Comparison of ENCODE assay signal across 9 cellular contexts in the genomic region with DNA sequence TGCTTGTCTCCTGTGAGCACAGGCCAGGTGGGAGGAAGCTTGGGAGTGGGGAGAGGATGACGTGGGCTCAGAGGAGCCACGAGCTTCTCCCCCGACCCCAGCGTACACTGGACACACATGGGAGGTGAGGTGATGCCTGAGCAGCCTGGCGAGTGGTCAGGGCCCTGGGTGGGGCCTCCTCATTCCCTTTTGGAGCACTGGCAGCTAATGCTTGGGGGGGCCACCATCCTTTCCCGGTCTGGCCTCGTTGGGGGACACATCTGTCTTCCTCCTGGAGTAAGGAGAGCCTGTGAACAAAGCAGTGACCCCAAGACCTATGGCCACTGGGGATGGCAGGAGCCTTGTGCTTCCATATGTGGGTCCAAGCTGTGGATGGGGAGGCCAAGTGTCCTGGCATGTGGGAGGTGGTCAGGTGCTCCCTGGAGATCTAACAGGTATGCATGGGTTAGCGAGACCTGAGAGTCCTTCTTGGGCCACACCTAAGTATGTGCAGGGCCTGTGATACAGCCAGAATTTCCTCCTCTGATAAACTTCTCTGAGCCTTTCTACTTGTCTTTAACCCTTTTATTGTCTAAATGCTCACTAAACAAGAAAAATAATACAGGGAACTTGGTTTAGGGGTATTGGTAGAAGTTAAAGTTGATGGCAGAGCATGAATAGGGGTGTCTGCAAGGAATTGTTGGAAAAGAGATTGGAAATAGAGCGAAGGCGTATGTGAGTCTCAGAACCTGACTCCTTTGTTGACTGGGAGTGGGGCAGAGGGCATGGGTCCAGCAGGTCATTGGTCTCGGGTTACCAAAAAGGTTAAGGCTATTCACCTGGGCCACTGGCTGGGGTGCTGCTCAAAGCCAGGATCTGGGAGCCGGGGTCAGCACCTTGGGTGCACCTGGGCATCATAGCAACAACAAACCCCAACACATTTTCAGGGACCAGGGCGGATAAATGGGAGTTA. TPM values are rescaled to one million over a fixed set of nuclear protein-coding genes. Genes with fewer than 3 reads are reported as not detected.
DNase-seq lines count a peak whose midpoint lies in the region; ATAC-seq and TF ChIP-seq lines count a peak whose summit lies in the region.
"Had no signal": no experiment of that assay in that cellular context is flagged by ENCODE, and none has a peak within 500 bp of the region (broad histone marks: within the 10 kb centered on the region; RNA-seq: fewer than 3 reads in every experiment).

No MANE protein-coding gene starts in this region.

- H3K27me3 ChIP-seq in H7 (ENCODE audit: control insufficient read depth, insufficient read depth, low read length): no peaks in the 10 kb centered on the region

- H3K27me3 Mint-ChIP-seq in activated CD8-positive, alpha-beta T cell treated with anti-CD3 and anti-CD28 coated beads for 36 hours: no peaks in the 10 kb centered on the region
- peaks cover 9 to 41% (median 10%) of the 10 kb centered on the region in 3 donors for H3K27me3 Mint-ChIP-seq in immature natural killer cell (ENCODE audit: low read depth in 3 of 3)
- H3K27me3 Mint-ChIP-seq in stimulated activated naive B cell treated with anti-CD40 and anti-IgM and Interleukin-4, amounts not matched to agents 10 μg/mL and 1 μg/mL and 100 μg/mL, for 72 hours: no peaks in the 10 kb centered on the region

- no peak for ATAC-seq in activated CD8-positive, alpha-beta T cell treated with anti-CD3 and anti-CD28 coated beads for 36 hours
- ATAC-seq in stimulated activated naive B cell treated with anti-CD40 and anti-IgM and Interleukin-4, amounts not matched to agents 10 μg/mL and 1 μg/mL and 100 μg/mL, for 72 hours (replicated peaks): no peak

- in situ Hi-C loops in KBM-7 (cut with MboI; ENCODE audit: low pct_unique_long_range_greater_than_20kb, low sequenced_read_pairs): no loop called here

- H3K9me3 Mint-ChIP-seq in activated CD8-positive, alpha-beta T cell treated with anti-CD3 and anti-CD28 coated beads for 36 hours: no peaks in the 10 kb centered on the region
- no peaks in the 10 kb centered on the region for H3K9me3 Mint-ChIP-seq in immature natural killer cell
- H3K9me3 Mint-ChIP-seq in stimulated activated naive B cell treated with anti-CD40 and anti-IgM and Interleukin-4, amounts not matched to agents 10 μg/mL and 1 μg/mL and 100 μg/mL, for 72 hours: no peaks in the 10 kb centered on the region

- H3K4me3 Mint-ChIP-seq in activated CD8-positive, alpha-beta T cell treated with anti-CD3 and anti-CD28 coated beads for 36 hours: no peak overlapping the region
- H3K4me3 Mint-ChIP-seq in immature natural killer cell: peak overlapping the region; percentile 18 to 65 (median 48)
- H3K4me3 Mint-ChIP-seq in stimulated activated naive B cell treated with anti-CD40 and anti-IgM and Interleukin-4, amounts not matched to agents 10 μg/mL and 1 μg/mL and 100 μg/mL, for 72 hours: peak overlapping the region in 1 of 2 donors; percentile 26

- peaks cover 97% of the 10 kb centered on the region for H3K4me1 Mint-ChIP-seq in activated CD8-positive, alpha-beta T cell treated with anti-CD3 and anti-CD28 coated beads for 36 hours (ENCODE audit: low read depth)
- H3K4me1 Mint-ChIP-seq in immature natural killer cell: peaks cover 98 to 100% of the 10 kb centered on the region in 2 donors
- H3K4me1 Mint-ChIP-seq in stimulated activated naive B cell treated with anti-CD40 and anti-IgM and Interleukin-4, amounts not matched to agents 10 μg/mL and 1 μg/mL and 100 μg/mL, for 72 hours: peaks cover 69 to 88% of the 10 kb centered on the region in 2 donors

- no peak for TF ChIP-seq CTCF in activated CD8-positive, alpha-beta T cell treated with anti-CD3 and anti-CD28 coated beads for 36 hours (IDR thresholded peaks at IDR 0.05)

- no peak overlapping the region for H3K4me3 ChIP-seq in H7 (ENCODE audit: insufficient read depth, low read depth, low read length)

- H3K36me3 ChIP-seq in H7 (replicated peaks; ENCODE audit: control insufficient read depth, insufficient read depth, low read length): no peaks in the 10 kb centered on the region; the same call in 1 of the 2 replicates

- intact Hi-C loops in activated CD8-positive, alpha-beta T cell treated with anti-CD3 and anti-CD28 coated beads for 36 hours (cut with micrococcal nuclease): loop anchor here (10.0 kb wide), 1 partner anchor 49 kb away; no protein-coding TSS in a partner anchor

- POLR2A ChIA-PET in activated CD8-positive, alpha-beta T cell treated with anti-CD3 and anti-CD28 coated beads for 36 hours (lab: Charles Lee): interaction anchor here (0.8 to 2.4 kb wide), 5 partner anchors 10 to 26 kb away, joined by 3 to 13 read pairs (median 6); no protein-coding TSS in a partner anchor

- DNase-seq in H7 (peak; percentile 43), immature natural killer cell (no peak), KBM-7 (no peak), NCI-H2029 (lab: John Stamatoyannopoulos, UW) (no peak), SHP77 (lab: John Stamatoyannopoulos, UW) (no peak)
- no peak for DNase-seq in activated CD8-positive, alpha-beta T cell treated with anti-CD3 and anti-CD28 coated beads for 36 hours
- no peak for DNase-seq in stimulated activated naive B cell treated with anti-CD40 and anti-IgM and Interleukin-4, amounts not matched to agents 10 μg/mL and 1 μg/mL and 100 μg/mL, for 72 hours
- DNase-seq: activated effector memory CD4-positive, alpha-beta T cell treated with Interleukin-2 at 50 U/mL for 16 hours; NCI-H1694 had no signal

- H3K36me3 Mint-ChIP-seq in activated CD8-positive, alpha-beta T cell treated with anti-CD3 and anti-CD28 coated beads for 36 hours (ENCODE audit: low read depth): peaks cover 23% of the 10 kb centered on the region
- no peaks in the 10 kb centered on the region for H3K36me3 Mint-ChIP-seq in immature natural killer cell
- peaks cover 18 to 23% of the 10 kb centered on the region in 2 donors for H3K36me3 Mint-ChIP-seq in stimulated activated naive B cell treated with anti-CD40 and anti-IgM and Interleukin-4, amounts not matched to agents 10 μg/mL and 1 μg/mL and 100 μg/mL, for 72 hours

- CTCF ChIA-PET in activated CD8-positive, alpha-beta T cell treated with anti-CD3 and anti-CD28 coated beads for 36 hours (lab: Charles Lee): interaction anchor here (1.2 to 1.5 kb wide), 2 partner anchors 99 to 154 kb away, joined by 3 to 5 read pairs; no protein-coding TSS in a partner anchor

- H3K27ac Mint-ChIP-seq in activated CD8-positive, alpha-beta T cell treated with anti-CD3 and anti-CD28 coated beads for 36 hours: peak overlapping the region; percentile 84
- peak overlapping the region; percentile 62 to 92 (median 71) for H3K27ac Mint-ChIP-seq in immature natural killer cell
- H3K27ac Mint-ChIP-seq in stimulated activated naive B cell treated with anti-CD40 and anti-IgM and Interleukin-4, amounts not matched to agents 10 μg/mL and 1 μg/mL and 100 μg/mL, for 72 hours: peak overlapping the region; percentile 15

RNA-seq across cellular contexts. Expression of gene KLF13, which starts 9.6 kb away (rescaled TPM):
- 29.5 and 36.5 TPM in 2 replicates for total RNA-seq in H7 (2014; rRNA removed; shearing (Covaris generic))
- 100 to 1,000 TPM; 163 to 175 TPM for total RNA-seq in activated CD8-positive, alpha-beta T cell treated with anti-CD3 and anti-CD28 coated beads for 36 hours
- polyA plus RNA-seq in immature natural killer cell: 10 to 100 TPM; 24.7 to 89.9 (median 47.2) TPM

Comparison
In these comparisons a context has a peak if more than half of its experiments do, and no peak if none do; other contexts are left out.
1. H3K27ac Mint-ChIP-seq: peak in every context shown above with its lines; median percentile 84 in activated CD8-positive, alpha-beta T cell treated with anti-CD3 and anti-CD28 coated beads for 36 hours; 71 in immature natural killer cell; 15 in stimulated activated naive B cell treated with anti-CD40 and anti-IgM and Interleukin-4, amounts not matched to agents 10 μg/mL and 1 μg/mL and 100 μg/mL, for 72 hours.